2 cellular contexts compared by ENCODE assay signal in the genomic region with DNA sequence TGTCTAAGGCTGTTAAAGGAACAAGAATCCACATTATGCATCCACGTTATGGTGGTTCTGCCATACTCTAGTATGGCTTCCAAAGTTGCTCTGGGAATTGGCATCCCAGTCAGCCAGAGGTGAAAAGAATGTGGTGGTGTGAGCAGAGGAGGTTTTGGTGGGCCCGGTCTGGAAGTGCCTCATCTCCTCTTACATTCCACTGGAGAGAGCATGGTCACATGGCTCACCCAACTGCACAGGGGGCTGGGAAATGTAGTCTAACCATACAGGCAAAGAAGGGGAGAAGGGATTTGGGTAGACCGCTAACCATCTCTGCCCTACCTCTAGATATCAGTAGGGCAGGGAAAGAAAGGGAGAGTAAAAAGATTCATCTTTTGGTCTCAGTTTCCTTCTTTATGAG.
A peak's percentile ranks its signal among the peaks of the same experiment; 100 is the strongest.
TF ChIP-seq lines count a peak whose summit lies in the region.

No MANE protein-coding gene starts in this region.

TF ChIP-seq in IMR-90, 13 proteins besides CTCF, POLR2A, EP300 and RAD21:
- TF ChIP-seq, protein P1, sequence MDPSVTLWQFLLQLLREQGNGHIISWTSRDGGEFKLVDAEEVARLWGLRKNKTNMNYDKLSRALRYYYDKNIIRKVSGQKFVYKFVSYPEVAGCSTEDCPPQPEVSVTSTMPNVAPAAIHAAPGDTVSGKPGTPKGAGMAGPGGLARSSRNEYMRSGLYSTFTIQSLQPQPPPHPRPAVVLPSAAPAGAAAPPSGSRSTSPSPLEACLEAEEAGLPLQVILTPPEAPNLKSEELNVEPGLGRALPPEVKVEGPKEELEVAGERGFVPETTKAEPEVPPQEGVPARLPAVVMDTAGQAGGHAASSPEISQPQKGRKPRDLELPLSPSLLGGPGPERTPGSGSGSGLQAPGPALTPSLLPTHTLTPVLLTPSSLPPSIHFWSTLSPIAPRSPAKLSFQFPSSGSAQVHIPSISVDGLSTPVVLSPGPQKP (IDR thresholded peaks at IDR 0.05; ENCODE audit: borderline replicate concordance, low read depth, low read length), result no peak
- TF ChIP-seq MAZ (IDR thresholded peaks at IDR 0.05; ENCODE audit: borderline replicate concordance, low read depth, low read length) (no peak), MAFK (IDR thresholded peaks at IDR 0.05; ENCODE audit: low read depth, low read length) (no peak), MXI1 (IDR thresholded peaks at IDR 0.05; ENCODE audit: borderline replicate concordance, low read depth, low read length) (no peak), NFE2L2 (IDR thresholded peaks at IDR 0.05; ENCODE audit: low read depth, low read length) (no peak), CEBPB (IDR thresholded peaks at IDR 0.05; ENCODE audit: low read depth, low read length) (no peak), FOS (IDR thresholded peaks at IDR 0.05; ENCODE audit: low read depth, low read length) (no peak), RCOR1 (IDR thresholded peaks at IDR 0.05; ENCODE audit: insufficient replicate concordance, low read length) (no peak), CHD1 (IDR thresholded peaks at IDR 0.05; ENCODE audit: low read depth, low read length) (no peak), SMC3 (IDR thresholded peaks at IDR 0.05; ENCODE audit: low read depth, low read length) (no peak), RFX5 (IDR thresholded peaks at IDR 0.05; ENCODE audit: low read depth, low read length) (no peak)
- TF ChIP-seq, protein P2, sequence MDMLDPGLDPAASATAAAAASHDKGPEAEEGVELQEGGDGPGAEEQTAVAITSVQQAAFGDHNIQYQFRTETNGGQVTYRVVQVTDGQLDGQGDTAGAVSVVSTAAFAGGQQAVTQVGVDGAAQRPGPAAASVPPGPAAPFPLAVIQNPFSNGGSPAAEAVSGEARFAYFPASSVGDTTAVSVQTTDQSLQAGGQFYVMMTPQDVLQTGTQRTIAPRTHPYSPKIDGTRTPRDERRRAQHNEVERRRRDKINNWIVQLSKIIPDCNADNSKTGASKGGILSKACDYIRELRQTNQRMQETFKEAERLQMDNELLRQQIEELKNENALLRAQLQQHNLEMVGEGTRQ (IDR thresholded peaks at IDR 0.05; ENCODE audit: low read depth, low read length), result no peak
TF ChIP-seq in IMR-90: peak in this region for 0.

TF ChIP-seq in H1, 55 proteins besides CTCF, POLR2A, EP300 and RAD21:
- TF ChIP-seq SIX5 (IDR thresholded peaks at IDR 0.05; ENCODE audit: low read depth, low read length), result 0 out of 2 replicates have a peak, but pooled peaks have one; percentile 20
- no peak for TF ChIP-seq NANOG (IDR thresholded peaks at IDR 0.05; ENCODE audit: insufficient read depth, low read depth, low read length, poor library complexity, severe bottlenecking)
- TF ChIP-seq, protein P2 (IDR thresholded peaks at IDR 0.05; ENCODE audit: low read length), result peak; percentile 71
- TF ChIP-seq SRF (IDR thresholded peaks at IDR 0.05; ENCODE audit: low read depth, low read length), result no peak
